In genomic region chr2:135076556-135076955, GRCh38 we compare ENCODE assay signal across 35 cellular contexts. TPM values are rescaled to one million over a fixed set of nuclear protein-coding genes. Genes with fewer than 3 reads are reported as not detected.
"Had no signal": no experiment of that assay in that cellular context is flagged by ENCODE, and none has a peak within 500 bp of the region (broad histone marks: within the 10 kb centered on the region; RNA-seq: fewer than 3 reads in every experiment).

No MANE protein-coding gene starts in this region.

- H3K27me3 Mint-ChIP-seq: dendritic cell treated with granulocyte-macrophage colony-stimulating factor and Interleukin-4, amounts not matched to agents 40 ng/mL and 50 ng/mL, for 4 days; effector memory CD8-positive, alpha-beta T cell; naive B cell had no signal

- H3K27ac ChIP-seq: colonic mucosa, epithelial cell of prostate, esophagus squamous epithelium, gastrocnemius medialis, heart right ventricle, left lung, lower lobe of right lung had no signal

- H3K4me1 ChIP-seq: colonic mucosa, gastrocnemius medialis, left lung, lower lobe of right lung had no signal

- H3K4me3 Mint-ChIP-seq: dendritic cell treated with granulocyte-macrophage colony-stimulating factor and Interleukin-4, amounts not matched to agents 40 ng/mL and 50 ng/mL, for 4 days; effector memory CD8-positive, alpha-beta T cell; endodermal cell; mesothelial cell of epicardium; naive B cell had no signal

- FAIRE-seq: endometrium, islet of Langerhans, keratinocyte had no signal

- H3K27ac Mint-ChIP-seq: dendritic cell treated with granulocyte-macrophage colony-stimulating factor and Interleukin-4, amounts not matched to agents 40 ng/mL and 50 ng/mL, for 4 days; effector memory CD8-positive, alpha-beta T cell; endodermal cell; mesothelial cell of epicardium had no signal

- H3K4me3 ChIP-seq: colonic mucosa, esophagus squamous epithelium, gastrocnemius medialis, heart right ventricle, left lung, lower lobe of right lung, mucosa of descending colon had no signal

- H3K36me3 ChIP-seq: colonic mucosa, gastrocnemius medialis, lower lobe of right lung had no signal

- H3K9me3 ChIP-seq: colonic mucosa, gastrocnemius medialis had no signal

- H3K27me3 ChIP-seq: colonic mucosa, esophagus squamous epithelium, gastrocnemius medialis, heart right ventricle, left lung had no signal

- DNase-seq: colonic mucosa; cortex of kidney; effector CD8-positive, alpha-beta T cell; effector memory CD8-positive, alpha-beta T cell; endodermal cell; erythroblast; esophagus squamous epithelium; foreskin fibroblast; foreskin melanocyte; gastrocnemius medialis; glutamatergic neuron; head of caudate nucleus; heart right ventricle; hippocampal formation; left cardiac atrium; left lung; left ventricle myocardium superior; lower lobe of right lung; mesenchymal stem cell; mucosa of descending colon; naive B cell had no signal

- ATAC-seq: effector memory CD8-positive, alpha-beta T cell; esophagus mucosa; gastrocnemius medialis; heart right ventricle; left cardiac atrium; left lung; left ventricle myocardium superior; lower lobe of right lung; mucosa of descending colon had no signal

- H3K4me1 Mint-ChIP-seq: endodermal cell, mesothelial cell of epicardium had no signal

RNA-seq across cellular contexts. Expression of gene MAP3K19, which starts 29.3 kb away (rescaled TPM):
- total RNA-seq: colonic mucosa, dermis microvascular lymphatic vessel endothelial cell, endodermal cell, esophagus mucosa, esophagus squamous epithelium, gastrocnemius medialis, glomerular endothelial cell, heart right ventricle, kidney epithelial cell, left cardiac atrium, left ventricle myocardium superior, lower leg skin, lung microvascular endothelial cell, mesenteric fat pad, mesothelial cell of epicardium, mucosa of descending colon, myocyte had no signal
- polyA plus RNA-seq: heart right ventricle, keratinocyte had no signal
